ENCODE assay signal across 16 cellular contexts in the genomic region with DNA sequence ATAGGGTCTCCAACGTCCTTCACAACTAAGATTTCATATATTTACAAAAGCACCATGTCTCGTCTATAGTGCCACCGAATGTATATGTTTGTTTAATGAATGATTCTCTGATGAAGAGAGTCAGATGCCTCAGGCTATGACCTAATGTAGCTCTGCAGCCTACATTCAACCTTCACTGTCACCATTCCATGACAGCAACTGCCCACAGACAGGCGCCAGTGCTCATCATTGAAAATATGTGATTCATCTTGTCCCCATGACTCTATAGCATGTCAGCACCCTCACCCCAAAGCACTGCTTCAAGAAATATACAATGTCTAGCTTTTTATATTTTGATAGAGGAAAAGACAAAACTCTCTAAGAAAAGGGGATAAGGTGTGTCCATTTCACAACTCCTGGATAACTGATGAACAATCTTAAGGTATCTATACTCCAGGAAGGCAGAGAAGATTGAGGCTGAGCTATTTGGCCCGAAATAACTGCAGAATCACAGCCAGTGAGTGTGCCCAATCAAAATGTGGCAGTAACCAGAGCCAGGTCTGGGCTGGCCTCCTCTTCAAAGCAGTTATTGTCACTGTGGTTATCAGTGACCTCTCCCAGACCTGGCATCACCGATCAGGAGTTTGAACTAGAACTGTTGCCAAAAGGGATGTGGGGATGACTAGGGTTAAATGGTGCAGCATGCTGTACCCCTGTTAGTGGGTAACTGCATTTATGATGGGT.
DNase-seq lines count a peak whose midpoint lies in the region; ATAC-seq lines count a peak whose summit lies in the region.
"Had no signal": no experiment of that assay in that cellular context is flagged by ENCODE, and none has a peak within 500 bp of the region (broad histone marks: within the 10 kb centered on the region; RNA-seq: fewer than 3 reads in every experiment).

No MANE protein-coding gene starts in this region.

- intact Hi-C loops in Right ventricle myocardium inferior (cut with DNase I): no loop called here

- H3K27ac ChIP-seq in epithelial cell of prostate: peak overlapping the region; percentile 39
- H3K27ac ChIP-seq: left lung, pancreas, PC-9, suprapubic skin had no signal

- DNase-seq in stimulated activated CD4-positive, alpha-beta T cell treated with anti-CD3 and anti-CD28 coated beads, Interleukin-4, amount 100 ng/mL, for 24 hours: peak; percentile 10
- DNase-seq in stimulated activated CD4-positive, alpha-beta T cell treated with anti-CD3 and anti-CD28 coated beads, Interleukin-2, amount 100 ng/mL, for 48 hours: no peak
- DNase-seq in NCI-H69 (lab: John Stamatoyannopoulos, UW) (peak; percentile 55), epithelial cell of prostate (ENCODE audit: low read depth, low spot score) (no peak), Right ventricle myocardium inferior (ENCODE audit: missing footprints) (no peak)
- DNase-seq: activated naive CD4-positive, alpha-beta T cell treated with anti-CD3 and anti-CD28 coated beads, Interleukin-2, amount 10 ng/mL, durations not matched to agents 7 days and 5 days; CD4-positive, alpha-beta memory T cell; DMS79; left lung; NCI-H2029; NCI-H524 treated with DMSO at 0.1 percent for 48 hours; pancreas; PC-9 had no signal

- ATAC-seq in HG02840 (IDR thresholded peaks at IDR 0.05; ENCODE audit: low FRiP score, unreplicated experiment): no peak
- ATAC-seq in GM18517 (IDR thresholded peaks at IDR 0.05; ENCODE audit: unreplicated experiment): no peak
- ATAC-seq in Right ventricle myocardium inferior: no peak
- ATAC-seq: left lung, pancreas had no signal

Comparison
In these comparisons a context has a peak if more than half of its experiments do, and no peak if none do; other contexts are left out.
1. DNase-seq: peak in stimulated activated CD4-positive, alpha-beta T cell treated with anti-CD3 and anti-CD28 coated beads, Interleukin-4, amount 100 ng/mL, for 24 hours (single experiment) and NCI-H69 (single experiment); none in stimulated activated CD4-positive, alpha-beta T cell treated with anti-CD3 and anti-CD28 coated beads, Interleukin-2, amount 100 ng/mL, for 48 hours (0 of 2), epithelial cell of prostate (single experiment) and Right ventricle myocardium inferior (single experiment).